In genomic region chrX:17697191-17697590, GRCh38 we compare ENCODE assay signal across 14 cellular contexts. TPM values are rescaled to one million over a fixed set of nuclear protein-coding genes. Genes with fewer than 3 reads are reported as not detected.
DNase-seq lines count a peak whose midpoint lies in the region; ATAC-seq and TF ChIP-seq lines count a peak whose summit lies in the region.
"Had no signal": no experiment of that assay in that cellular context is flagged by ENCODE, and none has a peak within 500 bp of the region (broad histone marks: within the 10 kb centered on the region; RNA-seq: fewer than 3 reads in every experiment).

No MANE protein-coding gene starts in this region.

- no peak overlapping the region for H3K4me3 ChIP-seq in mesenchymal stem cell (ENCODE audit: insufficient read depth in 1 of 2, low read depth in 1 of 2, low read length in 2 of 2)
- H3K4me3 ChIP-seq: dorsolateral prefrontal cortex had no signal

- H3K4me2 ChIP-seq in mesenchymal stem cell (ENCODE audit: low read length, poor library complexity, severe bottlenecking): no peak overlapping the region

- no peak overlapping the region for H4K8ac ChIP-seq in mesenchymal stem cell (ENCODE audit: low read length)

- no peak overlapping the region for H2AK5ac ChIP-seq in mesenchymal stem cell (ENCODE audit: low read length, severe bottlenecking)

- H2BK120ac ChIP-seq in mesenchymal stem cell (ENCODE audit: low read depth, low read length): no peak overlapping the region

- no peak overlapping the region for H3K27ac ChIP-seq in mesenchymal stem cell (ENCODE audit: low read length, poor library complexity, severe bottlenecking)
- H3K27ac ChIP-seq: dorsolateral prefrontal cortex had no signal

- no peak overlapping the region for H2AFZ ChIP-seq in mesenchymal stem cell (ENCODE audit: low read depth, low read length)

- H3K18ac ChIP-seq in mesenchymal stem cell (ENCODE audit: low read depth in 1 of 2, low read length in 2 of 2): no peak overlapping the region

- H3K79me1 ChIP-seq in mesenchymal stem cell (replicated peaks; ENCODE audit: low read length, poor library complexity, severe bottlenecking): no peaks in the 10 kb centered on the region

- peak; percentile 10; the same call in 1 of the 2 replicates for TF ChIP-seq CTCF in LNCAP (IDR thresholded peaks at IDR 0.05)

- no peak overlapping the region for H3K9ac ChIP-seq in mesenchymal stem cell (ENCODE audit: low read length)

- H2BK15ac ChIP-seq in mesenchymal stem cell (ENCODE audit: low read depth, poor library complexity, severe bottlenecking): no peak overlapping the region

- H2BK12ac ChIP-seq in mesenchymal stem cell (ENCODE audit: low read length in 2 of 2): no peak overlapping the region

- H3K23ac ChIP-seq in mesenchymal stem cell (ENCODE audit: low read length in 2 of 2): no peak overlapping the region

- no peak overlapping the region for H3K14ac ChIP-seq in mesenchymal stem cell (ENCODE audit: low read length in 2 of 2)

- H3K27me3 ChIP-seq in mesenchymal stem cell (ENCODE audit: control insufficient read depth in 1 of 2, insufficient read depth in 1 of 2, low read length in 2 of 2): peaks cover 0 to 6% of the 10 kb centered on the region in 2 experiments

- peaks cover 5% of the 10 kb centered on the region for H3K4me1 ChIP-seq in mesenchymal stem cell (ENCODE audit: control insufficient read depth, insufficient read depth, low read depth, low read length)

- H3K9me3 ChIP-seq in mesenchymal stem cell (ENCODE audit: control insufficient read depth, low read length): no peaks in the 10 kb centered on the region

- H4K91ac ChIP-seq in mesenchymal stem cell (ENCODE audit: low read length): no peak overlapping the region

- ATAC-seq in GM21360 (IDR thresholded peaks at IDR 0.05; ENCODE audit: unreplicated experiment) (no peak), HG03520 (IDR thresholded peaks at IDR 0.05; ENCODE audit: unreplicated experiment) (no peak)

- 57% methylated on average over 1 of the region's 1 CpG for WGBS in mesenchymal stem cell

- no peak overlapping the region for H3K4ac ChIP-seq in mesenchymal stem cell (ENCODE audit: low read depth in 1 of 2, low read length in 2 of 2)

- DNase-seq in NCI-H1092 treated with DMSO at 0.1 percent for 48 hours (lab: John Stamatoyannopoulos, UW): peak; percentile 3
- DNase-seq in NCI-H1092 (lab: John Stamatoyannopoulos, UW): no peak
- DNase-seq in cerebellar cortex (ENCODE audit: low spot score): peak; percentile 6
- DNase-seq in mesenchymal stem cell: peak; percentile 24
- DNase-seq in dedifferentiated amniotic fluid mesenchymal stem cell (ENCODE audit: extremely low spot score): no peak
- DNase-seq: activated CD4-positive, alpha-beta memory T cell treated with anti-CD3 and anti-CD28 coated beads, Interleukin-2, amount 10 ng/mL, durations not matched to agents 7 days and 5 days; activated naive CD4-positive, alpha-beta T cell treated with anti-CD3 and anti-CD28 coated beads, Interleukin-2, amount 50 U/mL, for 16 hours; dorsolateral prefrontal cortex; Kasumi-1; NCI-H82; stimulated activated CD4-positive, alpha-beta T cell treated with anti-CD3 and anti-CD28 coated beads, Interleukin-12 subunit alpha, Interleukin-12 subunit beta, amount 100 ng/mL, for 4 hours had no signal

- H2BK5ac ChIP-seq in mesenchymal stem cell (ENCODE audit: low read depth, low read length, poor library complexity, severe bottlenecking): no peak overlapping the region

- H3K36me3 ChIP-seq in mesenchymal stem cell (ENCODE audit: control insufficient read depth in 1 of 2, insufficient read depth in 2 of 2, low read depth in 1 of 2, low read length in 2 of 2): peaks cover 0 to 4% of the 10 kb centered on the region in 2 experiments

RNA-seq across cellular contexts. Expression of gene SCML1, which starts 40.1 kb away (rescaled TPM):
- polyA plus RNA-seq in mesenchymal stem cell (2013, experiment 1 of 2): 21.1 TPM
- polyA plus RNA-seq in mesenchymal stem cell (2013, experiment 2 of 2): 21.4 TPM

Comparison
In these comparisons a context has a peak if more than half of its experiments do, and no peak if none do; other contexts are left out.
1. DNase-seq: peak in NCI-H1092 treated with DMSO at 0.1 percent for 48 hours (single experiment), cerebellar cortex (single experiment) and mesenchymal stem cell (single experiment); none in NCI-H1092 (single experiment) and dedifferentiated amniotic fluid mesenchymal stem cell (single experiment).